ENCODE assay signal across 23 cellular contexts in genomic region chr5:10933141-10933540, GRCh38.
"Had no signal": no experiment of that assay in that cellular context is flagged by ENCODE, and none has a peak within 500 bp of the region (broad histone marks: within the 10 kb centered on the region; RNA-seq: fewer than 3 reads in every experiment).

No MANE protein-coding gene starts in this region.

- H3K4me3 ChIP-seq: coronary artery, esophagus squamous epithelium, gastroesophageal sphincter, heart left ventricle, pancreas, psoas muscle, right atrium auricular region, spleen, upper lobe of left lung had no signal

- H3K27ac Mint-ChIP-seq: activated B cell treated with CpG ODN at 0.5 μM for 24 hours; activated naive CD4-positive, alpha-beta T cell treated with anti-CD3 and anti-CD28 coated beads for 36 hours; activated naive CD8-positive, alpha-beta T cell treated with anti-CD3 and anti-CD28 coated beads, Interleukin-2, amount 10 ng/mL, durations not matched to agents 7 days and 5 days; mesothelial cell of epicardium; natural killer cell had no signal

- DNase-seq: activated B cell treated with CpG ODN at 0.5 μM for 24 hours; activated CD4-positive, alpha-beta T cell treated with anti-CD3 and anti-CD28 coated beads for 4 hours; activated CD4-positive, alpha-beta T cell treated with anti-CD3 and anti-CD28 coated beads, Interleukin-2, amount 50 U/mL, for 48 hours; activated naive CD4-positive, alpha-beta T cell treated with anti-CD3 and anti-CD28 coated beads for 36 hours; activated naive CD8-positive, alpha-beta T cell treated with anti-CD3 and anti-CD28 coated beads, Interleukin-2, amount 10 ng/mL, durations not matched to agents 7 days and 5 days; activated T-cell treated with anti-CD3 and anti-CD28 coated beads, Interleukin-2, amount 50 U/mL, for 48 hours; amniotic stem cell; cerebellar nuclear complex; esophagus squamous epithelium; heart left ventricle; left ventricle myocardium superior; natural killer cell; pancreas; psoas muscle; spleen; stimulated activated CD4-positive, alpha-beta T cell treated with anti-CD3 and anti-CD28 coated beads, Interleukin-4, amount 100 ng/mL, for 4 hours; stimulated activated naive CD8-positive, alpha-beta T cell treated with anti-CD3 and anti-CD28 coated beads, Interleukin-15, Interleukin-2, amounts not matched to agents 100 U/mL and 50 U/mL, for 24 hours; T-helper 9 cell; upper lobe of left lung had no signal

- H3K4me3 Mint-ChIP-seq: activated B cell treated with CpG ODN at 0.5 μM for 24 hours; activated naive CD4-positive, alpha-beta T cell treated with anti-CD3 and anti-CD28 coated beads for 36 hours; activated naive CD8-positive, alpha-beta T cell treated with anti-CD3 and anti-CD28 coated beads, Interleukin-2, amount 10 ng/mL, durations not matched to agents 7 days and 5 days; mesothelial cell of epicardium; natural killer cell had no signal

- ATAC-seq: gastroesophageal sphincter; heart left ventricle; left ventricle myocardium superior; natural killer cell; pancreas; psoas muscle; stimulated activated naive CD8-positive, alpha-beta T cell treated with anti-CD3 and anti-CD28 coated beads, Interleukin-15, Interleukin-2, amounts not matched to agents 100 U/mL and 50 U/mL, for 24 hours had no signal

- H3K4me1 Mint-ChIP-seq: activated B cell treated with CpG ODN at 0.5 μM for 24 hours; activated naive CD8-positive, alpha-beta T cell treated with anti-CD3 and anti-CD28 coated beads, Interleukin-2, amount 10 ng/mL, durations not matched to agents 7 days and 5 days; mesothelial cell of epicardium; natural killer cell had no signal

- H3K27me3 Mint-ChIP-seq: activated naive CD8-positive, alpha-beta T cell treated with anti-CD3 and anti-CD28 coated beads, Interleukin-2, amount 10 ng/mL, durations not matched to agents 7 days and 5 days had no signal

- H3K36me3 Mint-ChIP-seq: activated naive CD8-positive, alpha-beta T cell treated with anti-CD3 and anti-CD28 coated beads, Interleukin-2, amount 10 ng/mL, durations not matched to agents 7 days and 5 days; mesothelial cell of epicardium; natural killer cell had no signal
